Comparison of ENCODE assay signal across 7 cellular contexts in genomic region chr11:90204832-90205646, GRCh38. TPM values are rescaled to one million over a fixed set of nuclear protein-coding genes. Genes with fewer than 3 reads are reported as not detected.
DNase-seq lines count a peak whose midpoint lies in the region; ATAC-seq, FAIRE-seq and TF ChIP-seq lines count a peak whose summit lies in the region.

No MANE protein-coding gene starts in this region.

- H3K27ac ChIP-seq in DOHH2 (ENCODE audit: low read depth, low read length) (peak overlapping the region; percentile 49), body of pancreas (no peak overlapping the region), HepG2 (ENCODE audit: extremely low read length, insufficient read depth, low read length) (no peak overlapping the region)

- POLR2A ChIA-PET in HepG2 (lab: Yijun Ruan, JAX), result no interaction called here

- no peak for TF ChIP-seq POLR2A in body of pancreas (IDR thresholded peaks at IDR 0.05)
- no peak for TF ChIP-seq POLR2A in HepG2 (IDR thresholded peaks at IDR 0.05; ENCODE audit: insufficient read depth in 1 of 2, low read depth in 2 of 2, low read length in 2 of 2)

- H3K4me2 ChIP-seq in DOHH2 (ENCODE audit: low read length) (peak overlapping the region; percentile 46), HepG2 (ENCODE audit: low read depth, low read length) (no peak overlapping the region)

- no TSS peak for BruUV-seq in HepG2 (replicated peaks; lab: Mats Ljungman, UMichigan)

- CTCF ChIA-PET in HepG2 (lab: Yijun Ruan, JAX; ENCODE audit: low intra/inter-chr PET ratio, low total read pairs), result interaction anchor here (1.3 kb wide), 1 partner anchor 82 kb away, joined by 3 read pairs; no protein-coding TSS in a partner anchor

- in situ Hi-C loops in HepG2 (cut with HindIII; ENCODE audit: extremely low pct_ligation_motif_present, low pct_unique_long_range_greater_than_20kb), result no loop called here

- H4K20me1 ChIP-seq in DOHH2 (ENCODE audit: control insufficient read depth, insufficient read depth, low read depth, low read length) (no peaks in the 10 kb centered on the region), HepG2 (ENCODE audit: insufficient read depth, low read length) (no peaks in the 10 kb centered on the region)

- H3K36me3 ChIP-seq in DOHH2 (ENCODE audit: control insufficient read depth, low read length), result peaks cover 88% of the 10 kb centered on the region
- H3K36me3 ChIP-seq in body of pancreas (replicated peaks in 1 of 2; ENCODE audit: insufficient read depth in 1 of 2, low read depth in 2 of 2), result peaks cover 0 to 19% of the 10 kb centered on the region in 2 donors
- H3K36me3 ChIP-seq in HepG2 (replicated peaks in 1 of 2; ENCODE audit: control insufficient read depth in 1 of 2, insufficient read depth in 2 of 2, low read length in 2 of 2), result peaks cover 6 to 27% of the 10 kb centered on the region in 2 experiments

- peaks cover 24% of the 10 kb centered on the region for H3F3A ChIP-seq in DOHH2 (ENCODE audit: control insufficient read depth, insufficient read depth)

- FAIRE-seq in HepG2 (lab: Jason Lieb, UNC), result peak; percentile 74

- peak; percentile 81 for TF ChIP-seq CTCF in DOHH2 (IDR thresholded peaks at IDR 0.05; ENCODE audit: low read depth, low read length, poor library complexity, severe bottlenecking)
- peak; percentile 63 to 95 (median 74) for TF ChIP-seq CTCF in body of pancreas (IDR thresholded peaks at IDR 0.05)
- TF ChIP-seq CTCF in HepG2 (CRISPR knock-in tag; IDR thresholded peaks at IDR 0.05), result peak; percentile 69

- no peak overlapping the region for H2AFZ ChIP-seq in HepG2 (ENCODE audit: low read length)

- WGBS in body of pancreas, 2 donors, result 17 to 24% methylated on average over 3 of the region's 3 CpGs
- 38% methylated on average over 3 of the region's 3 CpGs for WGBS in HepG2 (ENCODE audit: low lambda C conversion rate)

- H3K4me3 ChIP-seq in DOHH2 (ENCODE audit: low read length), result peak overlapping the region; percentile 3; the same call in 1 of the 2 replicates
- H3K4me3 ChIP-seq in body of pancreas, result no peak overlapping the region
- no peak overlapping the region for H3K4me3 ChIP-seq in HepG2 (replicated peaks in 1 of 3; ENCODE audit: insufficient read depth in 1 of 3, low read depth in 2 of 3, low read length in 3 of 3)

- ATAC-seq in GM19351 (IDR thresholded peaks at IDR 0.05; ENCODE audit: unreplicated experiment) (peak; percentile 86), HG03378 (IDR thresholded peaks at IDR 0.05; ENCODE audit: unreplicated experiment) (peak; percentile 90), body of pancreas (no peak), HepG2 (peak; percentile 43; the same call in 1 of the 3 replicates)

- H3K9me3 ChIP-seq in DOHH2 (ENCODE audit: control insufficient read depth, insufficient read depth, low read length) (no peaks in the 10 kb centered on the region), body of pancreas (no peaks in the 10 kb centered on the region), HepG2 (ENCODE audit: low read length) (no peaks in the 10 kb centered on the region)

- no peaks in the 10 kb centered on the region for H3K9me2 ChIP-seq in DOHH2 (replicated peaks; ENCODE audit: control insufficient read depth, low read length)

- H3K79me2 ChIP-seq in DOHH2 (ENCODE audit: control insufficient read depth, low read length) (0 out of 2 replicates have a peak, but pooled peaks cover 4% of the 10 kb centered on the region), HepG2 (ENCODE audit: insufficient read depth, low read length) (peaks cover 2% of the 10 kb centered on the region)

- 0 out of 2 replicates have a peak, but pooled peaks have one; percentile 15 for TF ChIP-seq RAD21 in HepG2 (CRISPR knock-in tag; IDR thresholded peaks at IDR 0.05)

- intact Hi-C loops in body of pancreas (cut with DNase I), result no loop called here
- intact Hi-C loops in HepG2 (cut with micrococcal nuclease; ENCODE audit: unreplicated experiment), result no loop called here

- peak; percentile 68 for DNase-seq in NCI-H69 (lab: John Stamatoyannopoulos, UW)
- peak in 3 of 4 donors; percentile 12 to 22 (median 12) for DNase-seq in body of pancreas
- peak; percentile 66 for DNase-seq in HepG2 (ENCODE audit: low spot score)
- no peak for DNase-seq in GM19240 (ENCODE audit: insufficient read length, low spot score)

- no peaks in the 10 kb centered on the region for H3K27me3 ChIP-seq in DOHH2 (ENCODE audit: control insufficient read depth, low read length)
- no peaks in the 10 kb centered on the region for H3K27me3 ChIP-seq in body of pancreas
- no peaks in the 10 kb centered on the region for H3K27me3 ChIP-seq in HepG2 (ENCODE audit: control insufficient read depth in 1 of 2, insufficient read depth in 2 of 2, low read length in 2 of 2)

- H3K4me1 ChIP-seq in DOHH2 (ENCODE audit: control insufficient read depth, low read length) (peaks cover 23% of the 10 kb centered on the region), body of pancreas (no peaks in the 10 kb centered on the region), HepG2 (ENCODE audit: insufficient read depth, low read length) (no peaks in the 10 kb centered on the region)

- no peak overlapping the region for H3K9ac ChIP-seq in HepG2 (ENCODE audit: insufficient read depth, low read depth, low read length)

- no peak for TF ChIP-seq EP300 in HepG2 (IDR thresholded peaks at IDR 0.05; ENCODE audit: low read depth in 2 of 2, low read length in 2 of 2)
- TF ChIP-seq EP300 in HepG2 (CRISPR knock-in tag; IDR thresholded peaks at IDR 0.05; ENCODE audit: borderline replicate concordance), result no peak

TF ChIP-seq in HepG2, 621 proteins besides CTCF, POLR2A, EP300 and RAD21:
- TF ChIP-seq HNRNPUL1 (IDR thresholded peaks at IDR 0.05; ENCODE audit: low read depth, low read length) (peak; percentile 66; the same call in 1 of the 2 replicates), SMC3 (IDR thresholded peaks at IDR 0.05; ENCODE audit: low read length) (peak; percentile 56), MIER2 (CRISPR knock-in tag; IDR thresholded peaks at IDR 0.05) (no peak), STAG1 (CRISPR knock-in tag; IDR thresholded peaks at IDR 0.05) (peak; percentile 48)

RNA-seq across cellular contexts. Expression of gene CHORDC1, which starts 17.8 kb away (rescaled TPM):
- 10 to 100 TPM; 27.8 to 41.5 TPM for total RNA-seq in body of pancreas
- total RNA-seq in HepG2 (2016; rRNA removed; fragmentation: Illumina TruSeq; extraction: Trizol), result 73.5 and 120 TPM in 2 replicates
- 8.6 and 12.4 TPM in 2 replicates for total RNA-seq in HepG2 (2016; cell fraction: cytosol; rRNA removed; fragmentation: Illumina TruSeq; extraction: Trizol; ENCODE audit: low read depth)
- total RNA-seq in HepG2 (2016; cell fraction: insoluble cytoplasmic fraction; rRNA removed; fragmentation: Illumina TruSeq; extraction: Trizol), result 77.7 and 131 TPM in 2 replicates
- 21.5 and 21.9 TPM in 2 replicates for total RNA-seq in HepG2 (2016; cell fraction: membrane; rRNA removed; fragmentation: Illumina TruSeq; extraction: Trizol)
- 61.7 and 64.3 TPM in 2 replicates for total RNA-seq in HepG2 (2016; cell fraction: nucleus; rRNA removed; fragmentation: Illumina TruSeq; extraction: Trizol)
- 16.8 and 19.1 TPM in 2 replicates for polyA plus RNA-seq in HepG2 (2011; rRNA removed)
- 14.7 and 23.5 TPM in 2 replicates for polyA plus RNA-seq in HepG2 (2011; cell fraction: cytosol; rRNA removed)
- polyA plus RNA-seq in HepG2 (2011; cell fraction: nucleus; rRNA removed), result 14.9 and 17.8 TPM in 2 replicates
- polyA plus RNA-seq in HepG2 (2012), result 21.4 and 44.2 TPM in 2 replicates
- polyA plus RNA-seq in HepG2 (2016; cell fraction: cytosol; fragmentation: Illumina TruSeq; extraction: Trizol; ENCODE audit: low read depth), result 5.1 and 6.2 TPM in 2 replicates
- polyA plus RNA-seq in HepG2 (2016; cell fraction: insoluble cytoplasmic fraction; fragmentation: Illumina TruSeq; extraction: Trizol; ENCODE audit: low read depth), result 159 and 173 TPM in 2 replicates
- polyA plus RNA-seq in HepG2 (2016; cell fraction: membrane; fragmentation: Illumina TruSeq; extraction: Trizol; ENCODE audit: low read depth), result 13.2 and 13.9 TPM in 2 replicates
- polyA plus RNA-seq in HepG2 (2016; cell fraction: nucleus; fragmentation: Illumina TruSeq; extraction: Trizol; ENCODE audit: insufficient read depth, low read depth), result 94.3 and 97.6 TPM in 2 replicates
- polyA minus RNA-seq in HepG2 (2011; rRNA and poly(A)+ RNA removed; ENCODE audit: low replicate concordance), result 46.2 and 154 TPM in 2 replicates
- 10.7 and 16.1 TPM in 2 replicates for polyA minus RNA-seq in HepG2 (2011; cell fraction: cytosol; rRNA and poly(A)+ RNA removed)
- polyA minus RNA-seq in HepG2 (2011; cell fraction: nucleus; rRNA and poly(A)+ RNA removed), result 93.9 and 120 TPM in 2 replicates
